Comparison of ENCODE assay signal across 17 cellular contexts in the genomic region with DNA sequence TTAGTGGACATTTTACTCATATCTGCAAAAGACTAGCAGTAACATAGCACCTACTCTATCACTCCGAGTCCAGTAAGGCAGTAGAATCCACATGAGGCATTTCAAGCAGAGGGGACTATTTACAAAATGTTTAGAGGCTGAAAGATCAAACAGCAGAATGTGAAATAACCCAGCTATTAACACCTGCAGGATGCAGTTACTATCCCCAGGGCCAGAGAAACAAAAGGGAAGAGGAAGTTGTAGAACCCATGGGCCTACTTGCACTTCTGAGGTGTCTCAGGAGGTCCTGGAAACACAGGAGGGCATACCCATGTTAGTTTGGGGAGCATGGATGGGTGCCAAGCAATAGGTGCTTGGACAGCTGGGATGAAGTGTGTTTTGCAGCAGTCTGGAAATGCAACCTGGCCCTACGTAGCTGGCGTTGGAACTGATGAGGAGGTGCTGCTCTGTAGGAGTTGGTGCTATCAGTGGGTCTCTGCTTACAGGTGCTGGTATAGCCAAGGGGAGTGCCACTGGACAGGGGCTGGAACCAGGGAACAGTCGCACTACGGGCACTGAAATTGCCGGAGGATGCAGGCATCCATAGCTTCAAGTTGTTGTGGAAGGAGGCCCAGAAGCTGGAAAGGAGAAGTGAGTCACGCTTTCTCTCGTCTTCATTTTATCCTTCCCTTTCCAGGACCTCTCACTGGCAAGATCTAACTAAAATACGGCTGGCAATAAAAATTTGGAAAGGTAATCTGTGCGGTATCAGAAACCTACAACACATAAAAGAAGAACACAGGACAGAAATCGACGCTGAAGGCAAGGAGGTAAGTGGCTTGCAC. TPM values are rescaled to one million over a fixed set of nuclear protein-coding genes. Genes with fewer than 3 reads are reported as not detected.
DNase-seq lines count a peak whose midpoint lies in the region; ATAC-seq and TF ChIP-seq lines count a peak whose summit lies in the region.
"Had no signal": no experiment of that assay in that cellular context is flagged by ENCODE, and none has a peak within 500 bp of the region (broad histone marks: within the 10 kb centered on the region; RNA-seq: fewer than 3 reads in every experiment).

No MANE protein-coding gene starts in this region.

- ATAC-seq in activated B cell treated with CpG ODN at 0.5 μM for 24 hours (ENCODE audit: low read depth) (peak; percentile 63), GM18517 (IDR thresholded peaks at IDR 0.05; ENCODE audit: unreplicated experiment) (no peak)
- ATAC-seq in naive thymus-derived CD4-positive, alpha-beta T cell = no peak
- ATAC-seq: activated naive CD4-positive, alpha-beta T cell treated with anti-CD3 and anti-CD28 coated beads, Interleukin-2, amount 50 U/mL, for 72 hours had no signal

- no peak overlapping the region for H3K4me3 ChIP-seq in naive thymus-derived CD4-positive, alpha-beta T cell (ENCODE audit: low read length)
- H3K4me3 ChIP-seq: MG63, SK-N-MC had no signal

- H3K27ac Mint-ChIP-seq in activated B cell treated with CpG ODN at 0.5 μM for 24 hours = peak overlapping the region; percentile 76
- no peak overlapping the region for H3K27ac Mint-ChIP-seq in naive thymus-derived CD4-positive, alpha-beta T cell
- H3K27ac Mint-ChIP-seq: activated naive CD4-positive, alpha-beta T cell treated with anti-CD3 and anti-CD28 coated beads, Interleukin-2, amount 50 U/mL, for 72 hours had no signal

- peak; percentile 23 to 31 for DNase-seq in SHP77 (lab: John Stamatoyannopoulos, UW)
- no peak for DNase-seq in SHP77 treated with DMSO at 0.1 percent for 48 hours (lab: John Stamatoyannopoulos, UW)
- peak; percentile 11 for DNase-seq in MV-4-11 (lab: John Stamatoyannopoulos, UW)
- DNase-seq in activated B cell treated with CpG ODN at 0.5 μM for 24 hours = no peak
- DNase-seq in naive thymus-derived CD4-positive, alpha-beta T cell = no peak
- no peak for DNase-seq in iPS-NIHi11 (ENCODE audit: low spot score)
- no peak for DNase-seq in medulla oblongata (ENCODE audit: extremely low spot score)
- DNase-seq: ACHN; activated CD8-positive, alpha-beta memory T cell treated with anti-CD3 and anti-CD28 coated beads, Interleukin-2, amount 50 U/mL, for 48 hours; islet precursor cell; MG63; NK-92 treated with Interleukin-12 subunit alpha and Interleukin-12 subunit beta, amount 100 ng/mL, for 24 hours had no signal

- no peak overlapping the region for H3K27ac ChIP-seq in naive thymus-derived CD4-positive, alpha-beta T cell (ENCODE audit: low read depth, low read length)
- H3K27ac ChIP-seq: SK-N-MC, VCaP had no signal

- POLR2A ChIA-PET in activated B cell treated with CpG ODN at 0.5 μM for 24 hours (lab: Charles Lee) = interaction anchor here (1.1 to 1.3 kb wide), 2 partner anchors 29 to 47 kb away, joined by 3 to 4 read pairs; no protein-coding TSS in a partner anchor
- POLR2A ChIA-PET in naive thymus-derived CD4-positive, alpha-beta T cell (lab: Charles Lee) = interaction anchor here (0.6 kb wide), 1 partner anchor 729 kb away, joined by 3 read pairs; no protein-coding TSS in a partner anchor

- H3K36me3 ChIP-seq in naive thymus-derived CD4-positive, alpha-beta T cell (ENCODE audit: control insufficient read depth in 2 of 3, insufficient read depth in 3 of 3, low read length in 3 of 3) = no peaks in the 10 kb centered on the region
- H3K36me3 ChIP-seq: MG63 had no signal

- intact Hi-C loops in activated B cell treated with CpG ODN at 0.5 μM for 24 hours (cut with micrococcal nuclease) = no loop called here
- intact Hi-C loops in naive thymus-derived CD4-positive, alpha-beta T cell (cut with micrococcal nuclease) = no loop called here

- H3K9me3 ChIP-seq in naive thymus-derived CD4-positive, alpha-beta T cell (ENCODE audit: control insufficient read depth in 2 of 3, low read length in 3 of 3) = no peaks in the 10 kb centered on the region

- no peak for TF ChIP-seq CTCF in activated B cell treated with CpG ODN at 0.5 μM for 24 hours (IDR thresholded peaks at IDR 0.05)

- peaks cover 52% of the 10 kb centered on the region for H3K4me1 Mint-ChIP-seq in activated B cell treated with CpG ODN at 0.5 μM for 24 hours
- H3K4me1 Mint-ChIP-seq in naive thymus-derived CD4-positive, alpha-beta T cell = peaks cover 0 to 6% (median 0%) of the 10 kb centered on the region in 7 donors

- peak overlapping the region; percentile 7 for H3K4me3 Mint-ChIP-seq in activated B cell treated with CpG ODN at 0.5 μM for 24 hours
- no peak overlapping the region for H3K4me3 Mint-ChIP-seq in naive thymus-derived CD4-positive, alpha-beta T cell

- CTCF ChIA-PET in activated B cell treated with CpG ODN at 0.5 μM for 24 hours (lab: Charles Lee) = interaction anchor here (0.9 kb wide), 1 partner anchor 19 kb away, joined by 3 read pairs; no protein-coding TSS in a partner anchor
- CTCF ChIA-PET in naive thymus-derived CD4-positive, alpha-beta T cell (lab: Charles Lee) = no interaction called here

- peaks cover 23% of the 10 kb centered on the region for H3K36me3 Mint-ChIP-seq in activated B cell treated with CpG ODN at 0.5 μM for 24 hours (ENCODE audit: low read depth)
- peaks cover 0 to 3% (median 0%) of the 10 kb centered on the region in 5 donors for H3K36me3 Mint-ChIP-seq in naive thymus-derived CD4-positive, alpha-beta T cell
- H3K36me3 Mint-ChIP-seq: activated naive CD4-positive, alpha-beta T cell treated with anti-CD3 and anti-CD28 coated beads, Interleukin-2, amount 50 U/mL, for 72 hours had no signal

- H3K27me3 ChIP-seq in naive thymus-derived CD4-positive, alpha-beta T cell (ENCODE audit: control insufficient read depth in 2 of 2, insufficient read depth in 2 of 2, low read length in 2 of 2) = no peaks in the 10 kb centered on the region
- H3K27me3 ChIP-seq: MG63 had no signal

- no peaks in the 10 kb centered on the region for H3K4me1 ChIP-seq in naive thymus-derived CD4-positive, alpha-beta T cell (ENCODE audit: control insufficient read depth in 2 of 2, insufficient read depth in 2 of 2, low read length in 2 of 2)

- H3K9me3 Mint-ChIP-seq in activated B cell treated with CpG ODN at 0.5 μM for 24 hours = peaks cover 14% of the 10 kb centered on the region
- H3K9me3 Mint-ChIP-seq in naive thymus-derived CD4-positive, alpha-beta T cell = peaks cover 2 to 11% (median 5%) of the 10 kb centered on the region in 11 donors

- H3K27me3 Mint-ChIP-seq in activated B cell treated with CpG ODN at 0.5 μM for 24 hours = no peaks in the 10 kb centered on the region
- H3K27me3 Mint-ChIP-seq in naive thymus-derived CD4-positive, alpha-beta T cell = no peaks in the 10 kb centered on the region

RNA-seq across cellular contexts. Expression of a gene that starts 25.9 kb away (rescaled TPM):
- total RNA-seq in activated B cell treated with CpG ODN at 0.5 μM for 24 hours = 13.9 and 20.3 TPM in 2 replicates
- total RNA-seq in naive thymus-derived CD4-positive, alpha-beta T cell = under 1 TPM; 0.08 to 0.24 (median 0.15) TPM
- under 1 TPM; 0.03 to 0.08 TPM for polyA plus RNA-seq in naive thymus-derived CD4-positive, alpha-beta T cell
- total RNA-seq: activated naive CD4-positive, alpha-beta T cell treated with anti-CD3 and anti-CD28 coated beads, Interleukin-2, amount 50 U/mL, for 72 hours; glomerular endothelial cell had no signal

Comparison
In these comparisons a context has a peak if more than half of its experiments do, and no peak if none do; other contexts are left out.
1. DNase-seq: peak in SHP77 (2 of 2) and MV-4-11 (single experiment); none in SHP77 treated with DMSO at 0.1 percent for 48 hours (single experiment), activated B cell treated with CpG ODN at 0.5 μM for 24 hours (single experiment), naive thymus-derived CD4-positive, alpha-beta T cell (0 of 9), iPS-NIHi11 (single experiment) and medulla oblongata (single experiment).
2. RNA of a gene that starts 25.9 kb away (total RNA-seq): 13.9 to 20.3 TPM in activated B cell treated with CpG ODN at 0.5 μM for 24 hours; 0.08 to 0.24 TPM in naive thymus-derived CD4-positive, alpha-beta T cell; every median in the first group is over 10 times any median in the second.